In the genomic region with DNA sequence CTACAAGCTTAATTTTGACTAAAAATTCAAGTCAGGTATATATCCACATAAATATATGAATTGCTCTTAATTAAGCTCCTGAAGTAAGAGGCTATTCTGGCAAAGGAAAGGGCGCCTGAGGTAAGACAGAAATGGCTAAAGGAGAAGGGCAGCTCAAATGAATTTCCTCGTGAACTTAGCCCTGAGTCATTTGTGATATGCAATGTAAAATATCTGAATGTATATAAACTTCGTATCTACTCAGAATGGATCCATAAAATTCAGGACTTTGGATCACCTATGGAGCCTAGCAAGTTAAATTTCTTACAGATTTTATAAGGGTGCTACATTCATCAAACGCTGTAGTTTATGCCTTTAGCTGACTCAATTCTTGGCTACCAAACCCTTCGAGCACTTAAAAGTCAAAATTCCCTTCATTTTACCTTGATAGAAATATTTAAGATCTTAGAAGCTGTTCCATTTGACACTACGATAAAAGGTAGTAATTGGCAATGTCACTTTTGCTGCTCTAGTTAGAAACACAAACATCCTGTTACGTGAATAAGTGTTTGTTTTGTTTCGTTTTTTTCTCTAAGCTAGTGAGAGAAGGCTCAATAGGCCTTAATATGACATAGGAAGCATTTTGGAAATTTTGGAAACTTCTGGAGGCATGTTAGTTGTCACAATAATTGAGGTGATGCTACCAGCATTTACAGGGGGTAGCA, we compare ENCODE assay signal across 18 cellular contexts.
DNase-seq lines count a peak whose midpoint lies in the region; ATAC-seq, FAIRE-seq and TF ChIP-seq lines count a peak whose summit lies in the region.
"Had no signal": no experiment of that assay in that cellular context is flagged by ENCODE, and none has a peak within 500 bp of the region (broad histone marks: within the 10 kb centered on the region; RNA-seq: fewer than 3 reads in every experiment).

No MANE protein-coding gene starts in this region.

- H3K4me3 ChIP-seq in GM12878 (no peak overlapping the region), thoracic aorta (peak overlapping the region; percentile 21), body of pancreas (no peak overlapping the region)
- H3K4me3 ChIP-seq: K562, SJSA1 had no signal

- no peaks in the 10 kb centered on the region; the same call in none of the 3 replicates for H3K9me3 ChIP-seq in GM12878 (replicated peaks; ENCODE audit: control insufficient read depth, insufficient read depth, low read length)
- H3K9me3 ChIP-seq in thoracic aorta: no peaks in the 10 kb centered on the region
- H3K9me3 ChIP-seq in body of pancreas: no peaks in the 10 kb centered on the region
- H3K9me3 ChIP-seq: SJSA1 had no signal

- ATAC-seq in GM12878 (no peak), thoracic aorta (ENCODE audit: insufficient number of reproducible peaks, low FRiP score, low read depth) (no peak), body of pancreas (no peak), HG03108 (IDR thresholded peaks at IDR 0.05; ENCODE audit: unreplicated experiment) (no peak)
- ATAC-seq: PC-3, T-cell had no signal

- no TSS peak for BruUV-seq in GM12878 (replicated peaks; lab: Mats Ljungman, UMichigan)

- FAIRE-seq in GM12878 (lab: Jason Lieb, UNC): peak; percentile 79
- FAIRE-seq: HTR-8/SVneo had no signal

- TF ChIP-seq CTCF in GM12878 (IDR thresholded peaks at IDR 0.05 in 2 of 3, conservative IDR thresholded peaks at IDR 0.05 in 1 of 3; ENCODE audit: control insufficient read depth in 2 of 3, extremely low read depth in 1 of 3, insufficient read depth in 1 of 3, low read depth in 3 of 3, low read length in 3 of 3) (no peak), thoracic aorta (IDR thresholded peaks at IDR 0.05) (no peak), body of pancreas (IDR thresholded peaks at IDR 0.05) (no peak)

- H3K36me3 ChIP-seq in GM12878 (ENCODE audit: control insufficient read depth in 2 of 2, insufficient read depth in 2 of 2, low read length in 1 of 2) (no peaks in the 10 kb centered on the region; a peak in 1 of 4 replicates), thoracic aorta (no peaks in the 10 kb centered on the region), body of pancreas (replicated peaks in 1 of 2; ENCODE audit: insufficient read depth in 1 of 2, low read depth in 2 of 2) (no peaks in the 10 kb centered on the region)

- intact Hi-C loops in GM12878 (cut with micrococcal nuclease; ENCODE audit: unreplicated experiment): no loop called here
- intact Hi-C loops in body of pancreas (cut with DNase I): no loop called here

- POLR2A ChIA-PET in GM12878 (lab: Charles Lee): no interaction called here

- SMC1A ChIA-PET in GM12878 (lab: Charles Lee; ENCODE audit: uncharacterized antibody, unreplicated experiment): interaction anchor here (0.5 to 1.3 kb wide), 7 partner anchors 10 to 593 kb away, joined by 3 to 5 read pairs (median 3); no protein-coding TSS in a partner anchor

- TF ChIP-seq RAD21 in GM12878 (IDR thresholded peaks at IDR 0.05; ENCODE audit: insufficient read depth, low read depth, low read length): no peak

- peak; percentile 12 for DNase-seq in NCI-H345 (lab: John Stamatoyannopoulos, UW)
- DNase-seq in NCI-H345 treated with DMSO at 0.1 percent for 48 hours (lab: John Stamatoyannopoulos, UW; ENCODE audit: unreplicated experiment): no peak
- DNase-seq in NCI-H146 (lab: John Stamatoyannopoulos, UW): peak; percentile 23
- DNase-seq in GM12878 (ENCODE audit: low read depth, low spot score): no peak
- DNase-seq in thoracic aorta (ENCODE audit: low spot score): no peak
- no peak for DNase-seq in body of pancreas
- no peak for DNase-seq in NCI-H82 (lab: John Stamatoyannopoulos, UW)
- DNase-seq: AML-193; CD4-positive, alpha-beta memory T cell; EL; NCI-H1694 treated with DMSO at 0.1 percent for 48 hours; NCI-H524 treated with DMSO at 0.1 percent for 48 hours; PC-3; T-cell had no signal

- H3K27me3 ChIP-seq in GM12878 (replicated peaks in 1 of 2; ENCODE audit: control insufficient read depth in 2 of 2, insufficient read depth in 2 of 2, low read length in 1 of 2) (no peaks in the 10 kb centered on the region), thoracic aorta (replicated peaks; ENCODE audit: insufficient read depth) (no peaks in the 10 kb centered on the region), body of pancreas (no peaks in the 10 kb centered on the region)
- H3K27me3 ChIP-seq: SJSA1 had no signal

- RAD21 ChIA-PET in GM12878 (lab: Charles Lee; ENCODE audit: unreplicated experiment): no interaction called here

- TF ChIP-seq POLR2A in GM12878 (IDR thresholded peaks at IDR 0.05; ENCODE audit: low read depth, low read length) (no peak), body of pancreas (IDR thresholded peaks at IDR 0.05) (no peak)

- in situ Hi-C loops in GM12878 (cut with MboI): no loop called here

- H2AFZ ChIP-seq in GM12878 (ENCODE audit: control insufficient read depth, low read depth, low read length): no peak overlapping the region

- CTCF ChIA-PET in GM12878 (lab: Yijun Ruan, JAX): no interaction called here

- no peak for TF ChIP-seq EP300 in GM12878 (IDR thresholded peaks at IDR 0.05; ENCODE audit: borderline replicate concordance in 1 of 2, control insufficient read depth in 1 of 2, low read depth in 2 of 2, low read length in 2 of 2)

- H4K20me1 ChIP-seq in GM12878 (ENCODE audit: control insufficient read depth, insufficient read depth): no peaks in the 10 kb centered on the region

- 86% methylated on average over 8 of the region's 8 CpGs for WGBS in GM12878 (ENCODE audit: insufficient coverage, insufficient replicate concordance, low lambda C conversion rate, missing lambda C conversion rate)
- 75 to 86% methylated on average over 8 of the region's 8 CpGs for WGBS in body of pancreas, 2 donors

- H3K4me1 ChIP-seq in GM12878 (ENCODE audit: control insufficient read depth, insufficient read depth, low read length) (no peaks in the 10 kb centered on the region), thoracic aorta (ENCODE audit: control insufficient read depth in 1 of 2, low read depth in 2 of 2) (no peaks in the 10 kb centered on the region), body of pancreas (peaks cover 8% of the 10 kb centered on the region)
- H3K4me1 ChIP-seq: SJSA1 had no signal

- H3K9ac ChIP-seq in GM12878 (ENCODE audit: control insufficient read depth, insufficient read depth, low read length): no peak overlapping the region

- H3K27ac ChIP-seq in GM12878 (ENCODE audit: control insufficient read depth, insufficient read depth) (no peak overlapping the region), thoracic aorta (no peak overlapping the region), body of pancreas (no peak overlapping the region)
- H3K27ac ChIP-seq: SJSA1 had no signal

- no peaks in the 10 kb centered on the region for H3K79me2 ChIP-seq in GM12878 (ENCODE audit: control insufficient read depth, insufficient read depth, low read length)

- no peak overlapping the region for H3K4me2 ChIP-seq in GM12878 (ENCODE audit: control insufficient read depth, insufficient read depth)

TF ChIP-seq in GM12878, 131 proteins besides CTCF, POLR2A, EP300 and RAD21 (continues in another document):
- TF ChIP-seq EZH2 (IDR thresholded peaks at IDR 0.05; ENCODE audit: borderline replicate concordance, control insufficient read depth, low read depth, low read length) (no peak), LARP7 (IDR thresholded peaks at IDR 0.05) (no peak), RB1 (IDR thresholded peaks at IDR 0.05; ENCODE audit: borderline replicate concordance) (no peak), ZBTB4 (CRISPR knock-in tag; IDR thresholded peaks at IDR 0.05) (no peak), WRNIP1 (IDR thresholded peaks at IDR 0.05; ENCODE audit: borderline replicate concordance, low read depth, low read length) (no peak)

Comparison
In these comparisons a context has a peak if more than half of its experiments do, and no peak if none do; other contexts are left out.
1. DNase-seq: peak in NCI-H345 (single experiment) and NCI-H146 (single experiment); none in NCI-H345 treated with DMSO at 0.1 percent for 48 hours (single experiment), GM12878 (single experiment), thoracic aorta (single experiment), body of pancreas (0 of 4) and NCI-H82 (single experiment).